ENCODE assay signal across 8 cellular contexts in genomic region chr17:7328840-7329359, GRCh38. TPM values are rescaled to one million over a fixed set of nuclear protein-coding genes. Genes with fewer than 3 reads are reported as not detected.
A peak's percentile ranks its signal among the peaks of the same experiment; 100 is the strongest.
DNase-seq lines count a peak whose midpoint lies in the region; ATAC-seq and TF ChIP-seq lines count a peak whose summit lies in the region.

Gene NEURL4 (minus strand): TSS chr17:7329335. CDS start chr17:7329312, 23 bp downstream.

- H3K9me3 Mint-ChIP-seq in mesothelial cell of epicardium, result no peaks in the 10 kb centered on the region
- H3K9me3 Mint-ChIP-seq in type B pancreatic cell, result no peaks in the 10 kb centered on the region

- H3K36me3 Mint-ChIP-seq in mesothelial cell of epicardium (peaks cover 6% of the 10 kb centered on the region), type B pancreatic cell (no peaks in the 10 kb centered on the region)

- H3K27ac Mint-ChIP-seq in mesothelial cell of epicardium (peak within 1 kb of the TSS; percentile 97), type B pancreatic cell (peak within 1 kb of the TSS; percentile 96)

- intact Hi-C loops in dorsolateral prefrontal cortex (cut with DNase I), result loop anchor here (1.0 to 5.0 kb wide), 4 partner anchors 14 to 233 kb away; partner anchors contain the start of genes EIF5A (in 1 of the 2), GPS2 (in 1 of the 2) and SENP3 (in 1 of the 2)

- TF ChIP-seq CTCF in dorsolateral prefrontal cortex (IDR thresholded peaks at IDR 0.05 in 54 of 56, conservative IDR thresholded peaks at IDR 0.05 in 2 of 56; ENCODE audit: low read depth in 1 of 56, partially characterized antibody in 56 of 56), result peak in 4 of 56 donors; percentile 4 to 7 (median 6)
- TF ChIP-seq CTCF in mesothelial cell of epicardium (IDR thresholded peaks at IDR 0.05; ENCODE audit: unreplicated experiment), result no peak
- no peak for TF ChIP-seq CTCF in type B pancreatic cell (conservative IDR thresholded peaks at IDR 0.05)

- peak within 1 kb of the TSS; percentile 69 to 100 (median 94) for H3K4me3 ChIP-seq in dorsolateral prefrontal cortex

- peak within 1 kb of the TSS; percentile 65 to 98 (median 92) for H3K27ac ChIP-seq in dorsolateral prefrontal cortex

- H3K4me3 Mint-ChIP-seq in mesothelial cell of epicardium, result peak within 1 kb of the TSS; percentile 89
- H3K4me3 Mint-ChIP-seq in type B pancreatic cell, result peak within 1 kb of the TSS; percentile 93

- DNase-seq in Daoy (ENCODE audit: low read depth), result no peak
- no peak for DNase-seq in NCI-H460 (ENCODE audit: extremely low read depth, low read depth)
- DNase-seq in dorsolateral prefrontal cortex, result peak in 1 of 10 donors; percentile 23
- DNase-seq in mesothelial cell of epicardium (ENCODE audit: low spot score in 2 of 2, unreplicated experiment in 2 of 2), result no peak
- DNase-seq in type B pancreatic cell (ENCODE audit: extremely low spot score, unreplicated experiment), result no peak
- no peak for DNase-seq in iPS-NIHi11 (ENCODE audit: low spot score)
- DNase-seq in NCI-H1694 (lab: John Stamatoyannopoulos, UW), result no peak

- no peaks in the 10 kb centered on the region for H3K27me3 ChIP-seq in dorsolateral prefrontal cortex

- H3K27me3 Mint-ChIP-seq in mesothelial cell of epicardium (ENCODE audit: low read depth) (no peaks in the 10 kb centered on the region), type B pancreatic cell (no peaks in the 10 kb centered on the region)

- peak; percentile 20 for ATAC-seq in GM21529 (IDR thresholded peaks at IDR 0.05; ENCODE audit: unreplicated experiment)

- peaks cover 31% of the 10 kb centered on the region for H3K4me1 Mint-ChIP-seq in mesothelial cell of epicardium
- peaks cover 22% of the 10 kb centered on the region for H3K4me1 Mint-ChIP-seq in type B pancreatic cell (ENCODE audit: unreplicated experiment)

RNA-seq across cellular contexts. Expression of gene NEURL4, which starts in this region (rescaled TPM):
- total RNA-seq in Daoy (2014; rRNA removed; shearing (Covaris generic)), result 15.3 and 17.0 TPM in 2 replicates
- 15.0 and 22.7 TPM in 2 replicates for total RNA-seq in NCI-H460 (2014; rRNA removed; shearing (Covaris generic))
- 97.4 and 108 TPM in 2 replicates for polyA plus RNA-seq in NCI-H460 (2014; cell fraction: nucleus; rRNA removed)
- total RNA-seq in dorsolateral prefrontal cortex (100 to 1,000 TPM in 2 of 120 experiments, 10 to 100 TPM in 118; 47.2 to 111 (median 71.9) TPM), mesothelial cell of epicardium (52.8 to 56.7 TPM (median 55.1 TPM) in 3 replicates), type B pancreatic cell (ENCODE audit: low replicate concordance) (49.9 and 61.5 TPM in 2 replicates)
